In genomic region chr10:45972106-45972812, GRCh38 we compare ENCODE assay signal across 8 cellular contexts. TPM values are rescaled to one million over a fixed set of nuclear protein-coding genes. Genes with fewer than 3 reads are reported as not detected.
DNase-seq lines count a peak whose midpoint lies in the region; ATAC-seq and TF ChIP-seq lines count a peak whose summit lies in the region.
"Not testable (repeated sequence)": the region's sequence is repeated elsewhere in the genome, so short reads cannot be mapped to it uniquely, and the experiment has no call there.

Gene TIMM23 (plus strand): TSS chr10:45972489. CDS start chr10:45972625, 136 bp downstream.

- peak; percentile 54 for ATAC-seq in GM19328 (IDR thresholded peaks at IDR 0.05; ENCODE audit: unreplicated experiment)
- peak; percentile 69 for ATAC-seq in HG03460 (IDR thresholded peaks at IDR 0.05; ENCODE audit: unreplicated experiment)
- peak; percentile 98 for ATAC-seq in left lung

- H3K4me1 ChIP-seq in BLaER1 (peaks cover 22% of the 10 kb centered on the region), left lung (peaks cover 10 to 30% of the 10 kb centered on the region in 2 donors)

- intact Hi-C loops in left lung (cut with DNase I): not testable (repeated sequence)

- TF ChIP-seq CTCF in left lung (IDR thresholded peaks at IDR 0.05): not testable (repeated sequence)

- not testable (repeated sequence) for H3K9me3 ChIP-seq in BLaER1, left lung

- DNase-seq in NCI-H82 (lab: John Stamatoyannopoulos, UW): peak; percentile 83
- peak; percentile 85 to 87 for DNase-seq in activated CD4-positive, alpha-beta T cell treated with anti-CD3 and anti-CD28 coated beads, Interleukin-2, amount 50 U/mL, for 48 hours
- peak; percentile 88 for DNase-seq in dermis blood vessel endothelial cell
- peak; percentile 88 to 96 for DNase-seq in left lung
- DNase-seq in stimulated activated CD4-positive, alpha-beta T cell treated with anti-CD3 and anti-CD28 coated beads, Interleukin-1b, Interleukin-23, amount 100 ng/mL, for 4 hours (ENCODE audit: low read depth in 2 of 2): peak; percentile 73 to 77

- H3K27me3 ChIP-seq in BLaER1, left lung: not testable (repeated sequence)

- H3K4me3 ChIP-seq in BLaER1 (peak within 1 kb of the TSS; percentile 79), left lung (peak within 1 kb of the TSS; percentile 71 to 78)

- H4K20me1 ChIP-seq in BLaER1: peaks cover 46% of the 10 kb centered on the region

- peaks cover 15% of the 10 kb centered on the region for H3K36me3 ChIP-seq in BLaER1
- H3K36me3 ChIP-seq in left lung: not testable (repeated sequence)

- H3K4me2 ChIP-seq in BLaER1: peak within 1 kb of the TSS; percentile 83

- H3K27ac ChIP-seq in BLaER1 (peak within 1 kb of the TSS; percentile 82), left lung (peak within 1 kb of the TSS; percentile 33 to 76)

- peak within 1 kb of the TSS; percentile 86 for H3K9ac ChIP-seq in BLaER1

RNA-seq across cellular contexts. Expression of gene TIMM23, which starts in this region (rescaled TPM):
- total RNA-seq in dermis blood vessel endothelial cell (71.5 and 73.8 TPM in 2 replicates), left lung (10 to 100 TPM; 42.8 to 48.1 TPM)

Comparison
In these comparisons a context has a peak if more than half of its experiments do, and no peak if none do; other contexts are left out.
1. Peak in every context shown above with its lines: DNase-seq, ATAC-seq, H3K4me3 ChIP-seq and H3K27ac ChIP-seq.